ENCODE assay signal across 9 cellular contexts in genomic region chr4:86935833-86936721, GRCh38. TPM values are rescaled to one million over a fixed set of nuclear protein-coding genes. Genes with fewer than 3 reads are reported as not detected.
A peak's percentile ranks its signal among the peaks of the same experiment; 100 is the strongest.
DNase-seq lines count a peak whose midpoint lies in the region; ATAC-seq and TF ChIP-seq lines count a peak whose summit lies in the region.
"Had no signal": no experiment of that assay in that cellular context is flagged by ENCODE, and none has a peak within 500 bp of the region (broad histone marks: within the 10 kb centered on the region; RNA-seq: fewer than 3 reads in every experiment).

No MANE protein-coding gene starts in this region.

- no peaks in the 10 kb centered on the region for H3K9me3 Mint-ChIP-seq in activated T-cell treated with anti-CD3 and anti-CD28 coated beads, Interleukin-2, amount 50 U/mL, for 72 hours
- no peaks in the 10 kb centered on the region for H3K9me3 Mint-ChIP-seq in neural progenitor cell

- H3K27me3 Mint-ChIP-seq in activated T-cell treated with anti-CD3 and anti-CD28 coated beads, Interleukin-2, amount 50 U/mL, for 72 hours (ENCODE audit: low read depth), result no peaks in the 10 kb centered on the region
- peaks cover 19% of the 10 kb centered on the region for H3K27me3 Mint-ChIP-seq in neural progenitor cell (ENCODE audit: insufficient read depth, low read depth)

- peak overlapping the region; percentile 78 for H3K4me3 ChIP-seq in neural progenitor cell

- peaks cover 26% of the 10 kb centered on the region for H3K4me1 ChIP-seq in neural progenitor cell

- no peaks in the 10 kb centered on the region for H3K9me3 ChIP-seq in neural progenitor cell (ENCODE audit: low read depth)

- H3K79me2 ChIP-seq in neural progenitor cell (ENCODE audit: low read depth), result peaks cover 58% of the 10 kb centered on the region

- H3K27me3 ChIP-seq in neural progenitor cell, result peaks cover 18% of the 10 kb centered on the region

- no peaks in the 10 kb centered on the region for H3K36me3 ChIP-seq in neural progenitor cell

- H3K27ac ChIP-seq in neural progenitor cell (no peak overlapping the region), substantia nigra (ENCODE audit: low read depth, low read length, poor library complexity, severe bottlenecking) (peak overlapping the region; percentile 87)

- peak overlapping the region; percentile 94 for H3K4me2 ChIP-seq in neural progenitor cell

- peaks cover 30% of the 10 kb centered on the region for H3F3A ChIP-seq in neural progenitor cell (ENCODE audit: low read depth)

- TF ChIP-seq POLR2A in GM18951 (IDR thresholded peaks at IDR 0.05; ENCODE audit: extremely low read depth, insufficient read depth, insufficient read length), result peak; percentile 52

- peaks cover 67% of the 10 kb centered on the region for H3K4me1 Mint-ChIP-seq in activated T-cell treated with anti-CD3 and anti-CD28 coated beads, Interleukin-2, amount 50 U/mL, for 72 hours (ENCODE audit: low read depth)
- H3K4me1 Mint-ChIP-seq in neural progenitor cell, result peaks cover 27% of the 10 kb centered on the region

- H3K36me3 Mint-ChIP-seq in activated T-cell treated with anti-CD3 and anti-CD28 coated beads, Interleukin-2, amount 50 U/mL, for 72 hours (ENCODE audit: insufficient read depth in 2 of 2), result peaks cover 0 to 6% of the 10 kb centered on the region in 2 donors
- H3K36me3 Mint-ChIP-seq in neural progenitor cell, result no peaks in the 10 kb centered on the region

- peak overlapping the region; percentile 87 to 93 for H3K4me3 Mint-ChIP-seq in activated T-cell treated with anti-CD3 and anti-CD28 coated beads, Interleukin-2, amount 50 U/mL, for 72 hours
- H3K4me3 Mint-ChIP-seq in neural progenitor cell, result peak overlapping the region; percentile 93

- DNase-seq in AG08395 (ENCODE audit: low spot score), result peak; percentile 65
- peak; percentile 77 to 83 for DNase-seq in activated T-cell treated with anti-CD3 and anti-CD28 coated beads, Interleukin-2, amount 50 U/mL, for 72 hours
- peak; percentile 63 for DNase-seq in fibroblast of peridontal ligament (ENCODE audit: extremely low read depth)
- peak; percentile 36 for DNase-seq in neural progenitor cell (ENCODE audit: low spot score)
- peak in 16 of 49 donors; percentile 2 to 46 (median 28) for DNase-seq in substantia nigra (lab: John Stamatoyannopoulos, UW)

- ATAC-seq in HG03139 (IDR thresholded peaks at IDR 0.05; ENCODE audit: unreplicated experiment), result peak; percentile 26
- ATAC-seq in activated T-cell treated with anti-CD3 and anti-CD28 coated beads, Interleukin-2, amount 50 U/mL, for 72 hours (replicated peaks in 1 of 2), result peak; percentile 66 to 69

- H3K27ac Mint-ChIP-seq in activated T-cell treated with anti-CD3 and anti-CD28 coated beads, Interleukin-2, amount 50 U/mL, for 72 hours, result peak overlapping the region; percentile 65
- peak overlapping the region; percentile 40 for H3K27ac Mint-ChIP-seq in neural progenitor cell

- H4K20me1 ChIP-seq in neural progenitor cell (ENCODE audit: low read depth), result no peaks in the 10 kb centered on the region

- in situ Hi-C loops in GM18951 (cut with MboI; ENCODE audit: low sequenced_read_pairs, unreplicated experiment), result loop anchor here (5.0 kb wide), 1 partner anchor 71 kb away; no protein-coding TSS in a partner anchor

- no peak overlapping the region for H3K9ac ChIP-seq in neural progenitor cell

- H2AFZ ChIP-seq in neural progenitor cell (replicated peaks), result peak overlapping the region; percentile 91

- TF ChIP-seq CTCF in neural progenitor cell (IDR thresholded peaks at IDR 0.05), result no peak

TF ChIP-seq in PFSK-1, 5 proteins besides CTCF, POLR2A, EP300 and RAD21:
- TF ChIP-seq SIN3A (IDR thresholded peaks at IDR 0.05; ENCODE audit: borderline replicate concordance, insufficient read depth, low read length), result peak; percentile 18; the same call in 1 of the 2 replicates
- 0 out of 2 replicates have a peak, but pooled peaks have one; percentile 42 for TF ChIP-seq TAF1 (IDR thresholded peaks at IDR 0.05; ENCODE audit: borderline replicate concordance, insufficient read depth, low read length)
- no peak for TF ChIP-seq REST (IDR thresholded peaks at IDR 0.05; ENCODE audit: insufficient read depth in 1 of 2, low read depth in 2 of 2, low read length in 2 of 2)

RNA-seq across cellular contexts. Expression of gene AFF1, which starts 1.3 kb away (rescaled TPM):
- 6.9 TPM for polyA plus RNA-seq in PFSK-1 (2012; ENCODE audit: insufficient read length, low read depth)
- total RNA-seq in activated T-cell treated with anti-CD3 and anti-CD28 coated beads, Interleukin-2, amount 50 U/mL, for 72 hours, result 10 to 100 TPM; 57.5 to 68.6 TPM
- 25.5 and 29.0 TPM in 2 replicates for total RNA-seq in neural progenitor cell (ENCODE audit: low replicate concordance)

RNA-seq across cellular contexts. Expression of gene C4orf36, which starts 43.9 kb away (rescaled TPM):
- not detected for polyA plus RNA-seq in PFSK-1 (2012; ENCODE audit: insufficient read length, low read depth)
- total RNA-seq in activated T-cell treated with anti-CD3 and anti-CD28 coated beads, Interleukin-2, amount 50 U/mL, for 72 hours, result under 1 TPM in 1 of 2 donors, not detected in 1; 0.38 TPM
- total RNA-seq in neural progenitor cell (ENCODE audit: low replicate concordance), result 5.7 and 8.6 TPM in 2 replicates
- total RNA-seq: LHCN-M2 had no signal
